In the genomic region with DNA sequence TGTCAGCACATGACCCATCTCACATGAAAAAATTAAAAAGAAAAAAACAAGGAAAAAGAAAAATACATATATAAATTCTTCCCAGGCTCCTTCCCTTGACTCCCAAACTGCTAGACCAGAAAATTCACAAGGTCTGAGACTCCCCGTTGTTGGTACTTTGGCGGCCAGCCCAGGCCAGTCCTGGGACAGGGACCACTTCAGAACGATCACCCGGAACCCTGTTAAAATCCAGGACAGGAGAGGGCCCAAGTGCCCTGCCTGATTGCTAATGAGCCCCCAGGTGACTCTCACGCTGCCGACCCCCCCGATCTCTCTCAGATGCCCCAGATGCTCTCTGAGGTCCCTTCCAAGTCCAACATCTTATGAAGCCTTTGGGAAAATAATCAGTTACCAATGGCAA, we compare ENCODE assay signal across 26 cellular contexts.
A peak's percentile ranks its signal among the peaks of the same experiment; 100 is the strongest.
DNase-seq lines count a peak whose midpoint lies in the region; ATAC-seq and TF ChIP-seq lines count a peak whose summit lies in the region.
"Had no signal": no experiment of that assay in that cellular context is flagged by ENCODE, and none has a peak within 500 bp of the region (broad histone marks: within the 10 kb centered on the region; RNA-seq: fewer than 3 reads in every experiment).

No MANE protein-coding gene starts in this region.

- no peaks in the 10 kb centered on the region for H3K27me3 ChIP-seq in H9 (ENCODE audit: insufficient read depth, low read length)
- no peaks in the 10 kb centered on the region for H3K27me3 ChIP-seq in brain microvascular endothelial cell (replicated peaks)
- no peaks in the 10 kb centered on the region for H3K27me3 ChIP-seq in thyroid gland

- no peak overlapping the region for H4K8ac ChIP-seq in H9 (replicated peaks; ENCODE audit: insufficient read length, low read depth, low read length)

- no peak overlapping the region for H3K4me3 ChIP-seq in brain microvascular endothelial cell (ENCODE audit: low read depth, low read length)
- H3K4me3 ChIP-seq in thyroid gland (replicated peaks in 1 of 3), result no peak overlapping the region
- H3K4me3 ChIP-seq: HAP-1 had no signal

- in situ Hi-C loops in brain microvascular endothelial cell (cut with HindIII; ENCODE audit: low pct_ligation_motif_present, low sequenced_read_pairs), result no loop called here

- H2BK5ac ChIP-seq in H9 (ENCODE audit: insufficient read length, low read length), result no peak overlapping the region

- H2BK20ac ChIP-seq in H9 (ENCODE audit: low read depth, low read length, poor library complexity, severe bottlenecking), result no peak overlapping the region

- DNase-seq in H9 (no peak), brain microvascular endothelial cell (no peak), osteocyte (ENCODE audit: extremely low spot score, unreplicated experiment) (no peak), thyroid gland (peak; percentile 90 to 91)
- DNase-seq: activated CD4-positive, alpha-beta memory T cell treated with anti-CD3 and anti-CD28 coated beads, Interleukin-2, amount 10 ng/mL, durations not matched to agents 7 days and 5 days; C1 segment of cervical spinal cord; caudate nucleus; COR-L47; GF-D8; glutamatergic neuron; KBM-7; MM.1S; NCI-H1417 treated with DMSO at 0.1 percent for 48 hours; NCI-H2081 treated with DMSO at 0.1 percent for 48 hours; NCI-H345; NCI-H774; posterior cingulate gyrus; stimulated activated CD8-positive, alpha-beta memory T cell treated with anti-CD3 and anti-CD28 coated beads, Interleukin-4, amount 100 ng/mL, for 48 hours; stimulated activated naive CD8-positive, alpha-beta T cell treated with anti-CD3 and anti-CD28 coated beads, Interleukin-15, amount 100 ng/mL, for 72 hours had no signal

- peak overlapping the region; percentile 79 to 96 (median 84); a peak in 3 of 7 replicates for H3K27ac Mint-ChIP-seq in H9
- peak overlapping the region; percentile 98 for H3K27ac Mint-ChIP-seq in osteocyte (ENCODE audit: unreplicated experiment)
- H3K27ac Mint-ChIP-seq in activated T-helper 17 cell treated with anti-CD3 and anti-CD28 coated beads, Interleukin-2, amount 50 U/mL, for 72 hours, result no peak overlapping the region
- H3K27ac Mint-ChIP-seq: activated CD4-positive, alpha-beta memory T cell treated with anti-CD3 and anti-CD28 coated beads, Interleukin-2, amount 10 ng/mL, durations not matched to agents 7 days and 5 days; activated naive CD4-positive, alpha-beta T cell treated with anti-CD3 and anti-CD28 coated beads, Interleukin-2, amount 50 U/mL, for 72 hours; stimulated activated naive CD8-positive, alpha-beta T cell treated with anti-CD3 and anti-CD28 coated beads, Interleukin-15, amount 100 ng/mL, for 72 hours had no signal

- no peak overlapping the region for H3K14ac ChIP-seq in H9 (ENCODE audit: insufficient read depth, low read length)

- peaks cover 21 to 23% of the 10 kb centered on the region in 2 experiments for H3K4me1 Mint-ChIP-seq in H9
- H3K4me1 Mint-ChIP-seq in osteocyte (ENCODE audit: unreplicated experiment), result peaks cover 85% of the 10 kb centered on the region
- H3K4me1 Mint-ChIP-seq in activated T-helper 17 cell treated with anti-CD3 and anti-CD28 coated beads, Interleukin-2, amount 50 U/mL, for 72 hours, result peaks cover 5% of the 10 kb centered on the region

- no peaks in the 10 kb centered on the region for H3K27me3 Mint-ChIP-seq in H9 (ENCODE audit: low read depth)
- H3K27me3 Mint-ChIP-seq in osteocyte (ENCODE audit: unreplicated experiment), result no peaks in the 10 kb centered on the region
- H3K27me3 Mint-ChIP-seq in activated T-helper 17 cell treated with anti-CD3 and anti-CD28 coated beads, Interleukin-2, amount 50 U/mL, for 72 hours, result peaks cover 63% of the 10 kb centered on the region

- H2AK5ac ChIP-seq in H9 (ENCODE audit: insufficient read length, low read length), result no peak overlapping the region

- H3K9me3 ChIP-seq in H9 (ENCODE audit: control insufficient read depth, low read depth, low read length) (no peaks in the 10 kb centered on the region), thyroid gland (no peaks in the 10 kb centered on the region)
- H3K9me3 ChIP-seq: HAP-1 had no signal

- no peak overlapping the region for H4K91ac ChIP-seq in H9 (ENCODE audit: insufficient read length, low read depth, low read length)

- no peak overlapping the region for H3T11ph ChIP-seq in H9 (ENCODE audit: low read length)

- H3K9me3 Mint-ChIP-seq in H9 (no peaks in the 10 kb centered on the region; a peak in 1 of 5 replicates), osteocyte (ENCODE audit: unreplicated experiment) (no peaks in the 10 kb centered on the region)
- H3K9me3 Mint-ChIP-seq in activated T-helper 17 cell treated with anti-CD3 and anti-CD28 coated beads, Interleukin-2, amount 50 U/mL, for 72 hours, result no peaks in the 10 kb centered on the region
- H3K9me3 Mint-ChIP-seq: activated CD4-positive, alpha-beta memory T cell treated with anti-CD3 and anti-CD28 coated beads, Interleukin-2, amount 10 ng/mL, durations not matched to agents 7 days and 5 days; activated naive CD4-positive, alpha-beta T cell treated with anti-CD3 and anti-CD28 coated beads, Interleukin-2, amount 50 U/mL, for 72 hours; stimulated activated naive CD8-positive, alpha-beta T cell treated with anti-CD3 and anti-CD28 coated beads, Interleukin-15, amount 100 ng/mL, for 72 hours had no signal

- WGBS in H9 (ENCODE audit: extremely low coverage, insufficient read length, low lambda C conversion rate), result no CpG with 5 or more reads among the region's 7 CpGs
- 24 to 26% methylated on average over 7 of the region's 7 CpGs for WGBS in thyroid gland, 2 donors

- no peak for ATAC-seq in GM21576 (IDR thresholded peaks at IDR 0.05; ENCODE audit: unreplicated experiment)
- ATAC-seq in activated T-helper 17 cell treated with anti-CD3 and anti-CD28 coated beads, Interleukin-2, amount 50 U/mL, for 72 hours (replicated peaks), result no peak
- no peak for ATAC-seq in GM21619 (IDR thresholded peaks at IDR 0.05; ENCODE audit: unreplicated experiment)
- ATAC-seq in GM21367 (IDR thresholded peaks at IDR 0.05; ENCODE audit: unreplicated experiment), result no peak
- ATAC-seq: activated CD4-positive, CD25-positive, alpha-beta regulatory T cell treated with anti-CD3 and anti-CD28 coated beads, Interleukin-2, amount 50 U/mL, for 24 hours; activated naive CD4-positive, alpha-beta T cell treated with anti-CD3 and anti-CD28 coated beads, Interleukin-2, amount 50 U/mL, for 72 hours; stimulated activated naive CD8-positive, alpha-beta T cell treated with anti-CD3 and anti-CD28 coated beads, Interleukin-15, amount 100 ng/mL, for 72 hours had no signal

- TF ChIP-seq POLR2A in thyroid gland (IDR thresholded peaks at IDR 0.05), result no peak

- H3K36me3 ChIP-seq in brain microvascular endothelial cell (replicated peaks) (peaks cover 47% of the 10 kb centered on the region), thyroid gland (no peaks in the 10 kb centered on the region)
- H3K36me3 ChIP-seq: HAP-1 had no signal

- no peak overlapping the region for H2BK15ac ChIP-seq in H9 (ENCODE audit: low read depth, low read length)

- H3K36me3 Mint-ChIP-seq in H9 (ENCODE audit: insufficient read depth in 1 of 3, low read depth in 3 of 3), result 0 out of 7 replicates have a peak, but pooled peaks cover 0 to 2% (median 0%) of the 10 kb centered on the region in 3 experiments
- H3K36me3 Mint-ChIP-seq in osteocyte (ENCODE audit: unreplicated experiment), result peaks cover 42% of the 10 kb centered on the region
- H3K36me3 Mint-ChIP-seq in activated T-helper 17 cell treated with anti-CD3 and anti-CD28 coated beads, Interleukin-2, amount 50 U/mL, for 72 hours (ENCODE audit: low read depth), result no peaks in the 10 kb centered on the region
- H3K36me3 Mint-ChIP-seq: activated naive CD4-positive, alpha-beta T cell treated with anti-CD3 and anti-CD28 coated beads, Interleukin-2, amount 50 U/mL, for 72 hours had no signal

- no peak overlapping the region for H3K27ac ChIP-seq in H9 (ENCODE audit: insufficient read length, low read depth, low read length)
- H3K27ac ChIP-seq in brain microvascular endothelial cell, result peak overlapping the region; percentile 98
- H3K27ac ChIP-seq in thyroid gland, result peak overlapping the region; percentile 37 to 94 (median 78)

- H2AFZ ChIP-seq in H9 (ENCODE audit: low read length), result no peak overlapping the region

- no peak overlapping the region for H2BK12ac ChIP-seq in H9 (ENCODE audit: insufficient read length, low read depth, low read length)

- H2BK120ac ChIP-seq in H9 (ENCODE audit: low read depth, low read length, poor library complexity, severe bottlenecking), result no peak overlapping the region

- H3K4ac ChIP-seq in H9 (ENCODE audit: low read depth, low read length), result no peak overlapping the region

- no peak overlapping the region for H3K4me2 ChIP-seq in H9 (ENCODE audit: insufficient read depth, insufficient read length, low read length)

- H3K4me3 Mint-ChIP-seq in H9 (no peak overlapping the region), osteocyte (ENCODE audit: unreplicated experiment) (no peak overlapping the region)
- H3K4me3 Mint-ChIP-seq in activated T-helper 17 cell treated with anti-CD3 and anti-CD28 coated beads, Interleukin-2, amount 50 U/mL, for 72 hours, result no peak overlapping the region
- H3K4me3 Mint-ChIP-seq: activated CD4-positive, alpha-beta memory T cell treated with anti-CD3 and anti-CD28 coated beads, Interleukin-2, amount 10 ng/mL, durations not matched to agents 7 days and 5 days; stimulated activated naive CD8-positive, alpha-beta T cell treated with anti-CD3 and anti-CD28 coated beads, Interleukin-15, amount 100 ng/mL, for 72 hours had no signal

- peaks cover 1% of the 10 kb centered on the region; the same call in 1 of the 2 replicates for H3K4me1 ChIP-seq in H9 (ENCODE audit: insufficient read depth, low read length)
- peaks cover 22 to 63% of the 10 kb centered on the region in 2 donors for H3K4me1 ChIP-seq in thyroid gland
- H3K4me1 ChIP-seq: HAP-1 had no signal

- no peak overlapping the region for H4K5ac ChIP-seq in H9 (ENCODE audit: insufficient read length, low read depth, low read length)

- H3K79me1 ChIP-seq in H9 (ENCODE audit: insufficient read depth, low read depth, low read length, poor library complexity, severe bottlenecking), result no peaks in the 10 kb centered on the region

- H3K56ac ChIP-seq in H9 (ENCODE audit: insufficient read length, low read depth, low read length), result no peak overlapping the region

- H3K23me2 ChIP-seq in H9 (ENCODE audit: insufficient read length, low read depth, low read length, poor library complexity, severe bottlenecking), result no peaks in the 10 kb centered on the region

- no peaks in the 10 kb centered on the region for H3K79me2 ChIP-seq in H9 (ENCODE audit: insufficient read depth, low read length)

- no peak overlapping the region for H3K23ac ChIP-seq in H9 (ENCODE audit: insufficient read length, low read depth, low read length)

- H4K20me1 ChIP-seq in H9 (ENCODE audit: control insufficient read depth, insufficient read depth, insufficient read length), result no peaks in the 10 kb centered on the region

- TF ChIP-seq CTCF in H9 (conservative IDR thresholded peaks at IDR 0.05) (no peak), brain microvascular endothelial cell (IDR thresholded peaks at IDR 0.05; ENCODE audit: low read depth, low read length, missing control alignments) (no peak), osteocyte (IDR thresholded peaks at IDR 0.05) (no peak), thyroid gland (IDR thresholded peaks at IDR 0.05) (no peak)

- H3K9ac ChIP-seq in H9 (ENCODE audit: extremely low read depth, insufficient read length, low read length), result no peak overlapping the region

- H3K18ac ChIP-seq in H9 (ENCODE audit: insufficient read length, low read depth, low read length), result no peak overlapping the region

- intact Hi-C loops in thyroid gland (cut with DNase I), result loop anchor here (5.0 to 10.0 kb wide), 2 partner anchors 99 to 192 kb away; no protein-coding TSS in a partner anchor

Comparison
In these comparisons a context has a peak if more than half of its experiments do, and no peak if none do; other contexts are left out.
1. DNase-seq: peak in thyroid gland (2 of 2); none in H9 (single experiment), brain microvascular endothelial cell (single experiment) and osteocyte (single experiment).